ENCODE assay signal across 9 cellular contexts in genomic region chr12:8065991-8066594, GRCh38. TPM values are rescaled to one million over a fixed set of nuclear protein-coding genes. Genes with fewer than 3 reads are reported as not detected.
DNase-seq lines count a peak whose midpoint lies in the region; ATAC-seq, FAIRE-seq and TF ChIP-seq lines count a peak whose summit lies in the region.
"Had no signal": no experiment of that assay in that cellular context is flagged by ENCODE, and none has a peak within 500 bp of the region (broad histone marks: within the 10 kb centered on the region; RNA-seq: fewer than 3 reads in every experiment).

Gene C3AR1 (minus strand): TSS chr12:8066359. CDS start chr12:8060185, 6,174 bp downstream.

- RAD21 ChIA-PET in GM12878 (lab: Charles Lee; ENCODE audit: unreplicated experiment): interaction anchor here (1.0 kb wide), 1 partner anchor 17 kb away, joined by 4 read pairs; the partner anchor contains the start of gene NECAP1

- POLR2A ChIA-PET in GM12878 (lab: Charles Lee): interaction anchor here (1.1 kb wide), 1 partner anchor 11 kb away, joined by 4 read pairs; no protein-coding TSS in a partner anchor
- POLR2A ChIA-PET in RWPE1 (lab: Yijun Ruan, JAX; ENCODE audit: low non-redundant PET): no interaction called here

- H4K20me1 ChIP-seq in GM12878 (ENCODE audit: control insufficient read depth, insufficient read depth): no peaks in the 10 kb centered on the region

- FAIRE-seq in GM12878 (lab: Jason Lieb, UNC): peak; percentile 71
- FAIRE-seq: H1 had no signal

- H3K27ac ChIP-seq in SJSA1 (peak within 1 kb of the TSS; percentile 26), GM12878 (ENCODE audit: control insufficient read depth, insufficient read depth) (no peak within 1 kb of the TSS), right lobe of liver (peak within 1 kb of the TSS in 2 of 3 donors; percentile 20 to 42), transverse colon (peak within 1 kb of the TSS; percentile 31 to 73 (median 58)), RWPE1 (no peak within 1 kb of the TSS)

- no peaks in the 10 kb centered on the region for H3K27me3 ChIP-seq in SJSA1 (replicated peaks)
- no peaks in the 10 kb centered on the region for H3K27me3 ChIP-seq in GM12878 (replicated peaks in 1 of 2; ENCODE audit: control insufficient read depth in 2 of 2, insufficient read depth in 2 of 2, low read length in 1 of 2)
- no peaks in the 10 kb centered on the region for H3K27me3 ChIP-seq in right lobe of liver
- no peaks in the 10 kb centered on the region for H3K27me3 ChIP-seq in transverse colon

- no TSS peak for BruUV-seq in GM12878 (replicated peaks; lab: Mats Ljungman, UMichigan)

- DNase-seq in Daoy (ENCODE audit: low read depth): peak; percentile 70
- DNase-seq in SJSA1 (ENCODE audit: low read depth in 1 of 2, low spot score in 2 of 2): peak in 1 of 2 experiments; percentile 70
- DNase-seq in GM12878 (ENCODE audit: low read depth, low spot score): no peak
- no peak for DNase-seq in right lobe of liver
- peak; percentile 44 for DNase-seq in transverse colon
- DNase-seq in RWPE1 (ENCODE audit: low spot score): no peak

- 0% methylated on average over 2 of the region's 2 CpGs for WGBS in GM12878 (ENCODE audit: insufficient coverage, insufficient replicate concordance, low lambda C conversion rate, missing lambda C conversion rate)
- 24% methylated on average over 2 of the region's 2 CpGs for whole genome bisulfite sequencing in right lobe of liver (ENCODE audit: insufficient coverage, low coverage, low lambda C conversion rate, missing lambda C conversion rate)
- WGBS in transverse colon (ENCODE audit: low coverage in 1 of 2), 2 donors: 56 to 69% methylated on average over 2 of the region's 2 CpGs

- SMC1A ChIA-PET in GM12878 (lab: Charles Lee; ENCODE audit: uncharacterized antibody, unreplicated experiment): interaction anchor here (1.1 kb wide), 1 partner anchor 17 kb away, joined by 5 read pairs; the partner anchor contains the start of gene NECAP1

- no peaks in the 10 kb centered on the region for H3K79me2 ChIP-seq in GM12878 (ENCODE audit: control insufficient read depth, insufficient read depth, low read length)

- TF ChIP-seq RAD21 in GM12878 (IDR thresholded peaks at IDR 0.05; ENCODE audit: insufficient read depth, low read depth, low read length): no peak

- TF ChIP-seq POLR2A in GM12878 (IDR thresholded peaks at IDR 0.05; ENCODE audit: low read depth, low read length) (no peak), right lobe of liver (IDR thresholded peaks at IDR 0.05) (peak; percentile 68), transverse colon (IDR thresholded peaks at IDR 0.05) (peak; percentile 71)

- H3K4me3 ChIP-seq in SJSA1 (no peak within 1 kb of the TSS), GM12878 (no peak within 1 kb of the TSS), right lobe of liver (peak within 1 kb of the TSS in 1 of 3 donors; percentile 11), transverse colon (peak within 1 kb of the TSS in 1 of 4 donors; percentile 25)

- peak; percentile 53 for ATAC-seq in HG02759 (IDR thresholded peaks at IDR 0.05; ENCODE audit: unreplicated experiment)
- peak; percentile 94 for ATAC-seq in GM12878
- peak; percentile 63 to 90 (median 84) for ATAC-seq in right lobe of liver
- no peak for ATAC-seq in HG02610 (IDR thresholded peaks at IDR 0.05; ENCODE audit: unreplicated experiment)

- no peak within 1 kb of the TSS for H3K9ac ChIP-seq in GM12878 (ENCODE audit: control insufficient read depth, insufficient read depth, low read length)

- H2AFZ ChIP-seq in GM12878 (ENCODE audit: control insufficient read depth, low read depth, low read length): no peak within 1 kb of the TSS

- peak within 1 kb of the TSS; percentile 56 for H3K4me2 ChIP-seq in GM12878 (ENCODE audit: control insufficient read depth, insufficient read depth)

- in situ Hi-C loops in GM12878 (cut with MboI) (no loop called here), transverse colon (cut with MboI; ENCODE audit: low pct_ligation_motif_present in 1 of 4, low pct_unique_long_range_greater_than_20kb in 1 of 4, low sequenced_read_pairs in 3 of 4) (no loop called here)

- intact Hi-C loops in GM12878 (cut with micrococcal nuclease; ENCODE audit: unreplicated experiment): no loop called here
- intact Hi-C loops in right lobe of liver (cut with DNase I): no loop called here
- intact Hi-C loops in transverse colon (cut with DNase I; ENCODE audit: low total_unique reads): no loop called here

- no peaks in the 10 kb centered on the region for H3K36me3 ChIP-seq in SJSA1
- no peaks in the 10 kb centered on the region for H3K36me3 ChIP-seq in GM12878 (ENCODE audit: control insufficient read depth in 2 of 2, insufficient read depth in 2 of 2, low read length in 1 of 2)
- no peaks in the 10 kb centered on the region for H3K36me3 ChIP-seq in right lobe of liver
- H3K36me3 ChIP-seq in transverse colon: no peaks in the 10 kb centered on the region

- H3K4me1 ChIP-seq in SJSA1 (replicated peaks): peaks cover 12% of the 10 kb centered on the region
- H3K4me1 ChIP-seq in GM12878 (ENCODE audit: control insufficient read depth, insufficient read depth, low read length): peaks cover 5% of the 10 kb centered on the region; the same call in 1 of the 2 replicates
- no peaks in the 10 kb centered on the region for H3K4me1 ChIP-seq in right lobe of liver
- H3K4me1 ChIP-seq in transverse colon: no peaks in the 10 kb centered on the region

- TF ChIP-seq CTCF in GM12878 (IDR thresholded peaks at IDR 0.05 in 2 of 3, conservative IDR thresholded peaks at IDR 0.05 in 1 of 3; ENCODE audit: control insufficient read depth in 2 of 3, extremely low read depth in 1 of 3, insufficient read depth in 1 of 3, low read depth in 3 of 3, low read length in 3 of 3) (no peak), right lobe of liver (IDR thresholded peaks at IDR 0.05) (no peak), transverse colon (IDR thresholded peaks at IDR 0.05) (no peak), RWPE1 (conservative IDR thresholded peaks at IDR 0.05; ENCODE audit: low read depth) (no peak)

- H3K9me3 ChIP-seq in SJSA1 (replicated peaks) (no peaks in the 10 kb centered on the region), GM12878 (replicated peaks; ENCODE audit: control insufficient read depth, insufficient read depth, low read length) (no peaks in the 10 kb centered on the region), right lobe of liver (no peaks in the 10 kb centered on the region), transverse colon (no peaks in the 10 kb centered on the region)

- CTCF ChIA-PET in GM12878 (lab: Yijun Ruan, JAX) (interaction anchor here (0.7 to 2.1 kb wide), 2 partner anchors 13 to 21 kb away, joined by 3 to 5 read pairs; no protein-coding TSS in a partner anchor), RWPE1 (lab: Yijun Ruan, JAX) (no interaction called here)

- TF ChIP-seq EP300 in GM12878 (IDR thresholded peaks at IDR 0.05; ENCODE audit: borderline replicate concordance in 1 of 2, control insufficient read depth in 1 of 2, low read depth in 2 of 2, low read length in 2 of 2) (no peak), transverse colon (IDR thresholded peaks at IDR 0.05; ENCODE audit: low read depth) (no peak)

TF ChIP-seq in GM12878, 131 proteins besides CTCF, POLR2A, EP300 and RAD21 (continues in another document):
- TF ChIP-seq CHD1 (IDR thresholded peaks at IDR 0.05; ENCODE audit: low read depth, low read length): no peak
- 0 out of 2 replicates have a peak, but pooled peaks have one; percentile 20 for TF ChIP-seq CREB1 (IDR thresholded peaks at IDR 0.05; ENCODE audit: low read depth)
- peak; percentile 67 for TF ChIP-seq RUNX3 (IDR thresholded peaks at IDR 0.05; ENCODE audit: low read length)
- TF ChIP-seq JUNB (IDR thresholded peaks at IDR 0.05): peak; percentile 67
- peak; percentile 42 for TF ChIP-seq IKZF1 (conservative IDR thresholded peaks at IDR 0.05)
- no peak for TF ChIP-seq SUZ12 (IDR thresholded peaks at IDR 0.05; ENCODE audit: unreplicated experiment)
- TF ChIP-seq ETV6 (conservative IDR thresholded peaks at IDR 0.05 in 1 of 2, IDR thresholded peaks at IDR 0.05 in 1 of 2; ENCODE audit: borderline replicate concordance in 1 of 2, low read depth in 1 of 2): peak in 1 of 2 experiments; percentile 63; a peak in 1 of 4 replicates
- TF ChIP-seq TCF3 (IDR thresholded peaks at IDR 0.05; ENCODE audit: borderline replicate concordance, insufficient read depth, low read depth, low read length): no peak
- 0 out of 2 replicates have a peak, but pooled peaks have one; percentile 23 for TF ChIP-seq NFIC (IDR thresholded peaks at IDR 0.05; ENCODE audit: low read depth, low read length)
- peak; percentile 70 to 76 for TF ChIP-seq IKZF2 (IDR thresholded peaks at IDR 0.05)
- no peak for TF ChIP-seq NR2C2 (IDR thresholded peaks at IDR 0.05; ENCODE audit: borderline replicate concordance, control insufficient read depth, insufficient read length, low read depth)
- peak; percentile 55 for TF ChIP-seq EED (IDR thresholded peaks at IDR 0.05; ENCODE audit: low read depth)
- no peak for TF ChIP-seq MXI1 (IDR thresholded peaks at IDR 0.05; ENCODE audit: low read depth, low read length)
- no peak for TF ChIP-seq ATF7 (IDR thresholded peaks at IDR 0.05; ENCODE audit: low read depth)

RNA-seq across cellular contexts. Expression of gene C3AR1, which starts in this region (rescaled TPM):
- 0.40 and 0.57 TPM in 2 replicates for total RNA-seq in Daoy (2014; rRNA removed; shearing (Covaris generic))
- total RNA-seq in SJSA1 (2014; rRNA removed; shearing (Covaris generic)): 0.13 and 1.9 TPM in 2 replicates
- not detected in 2 replicates for total RNA-seq in GM12878 (2013; cell fraction: nucleolus; rRNA removed)
- total RNA-seq in GM12878 (2014; rRNA removed): not detected in 2 replicates
- total RNA-seq in GM12878 (2014; rRNA removed; fragmentation: Illumina TruSeq; extraction: Trizol): not detected in 2 replicates
- total RNA-seq in GM12878 (2021): 0.10 and 0.19 TPM in 2 replicates
- polyA plus RNA-seq in GM12878 (2011; ENCODE audit: low read depth): not detected
- polyA plus RNA-seq in GM12878 (2011; rRNA removed): not detected in 2 replicates
- polyA plus RNA-seq in GM12878 (2011; cell fraction: cytosol; rRNA removed): not detected in 2 replicates
- polyA plus RNA-seq in GM12878 (2011; cell fraction: nucleus; rRNA removed): not detected in 2 replicates
- 0.08 TPM in 1 of 2 replicates, not detected in the other for polyA plus RNA-seq in GM12878 (2012)
- 0.10 TPM in 1 of 2 replicates, not detected in the other for polyA plus RNA-seq in GM12878 (2014; fragmentation: Illumina TruSeq; extraction: Trizol)
- polyA plus RNA-seq in GM12878 (2014; fragmentation: Nextera tagmentation; extraction: Ambion mirVana): under 1 TPM in 1 of 2 experiments, not detected in 1; 0.19 TPM
- polyA plus RNA-seq in GM12878 (2014; rRNA removed): 0.10 and 0.42 TPM in 2 replicates
- polyA plus RNA-seq in GM12878 (2016; fragmentation: Nextera tagmentation; extraction: Ambion mirVana): under 1 TPM in 1 of 2 experiments, not detected in 1; 0.08 TPM
- not detected in 2 replicates for polyA minus RNA-seq in GM12878 (2011; rRNA and poly(A)+ RNA removed)
- polyA minus RNA-seq in GM12878 (2011; cell fraction: cytosol; rRNA and poly(A)+ RNA removed): not detected in 2 replicates
- polyA minus RNA-seq in GM12878 (2011; cell fraction: nucleus; rRNA and poly(A)+ RNA removed): not detected in 2 replicates
- total RNA-seq in right lobe of liver: 10 to 100 TPM in 1 of 6 experiments, 1 to 10 TPM in 5; 2.0 to 11.9 (median 3.8) TPM
- total RNA-seq in transverse colon: 1 to 10 TPM; 2.4 to 9.4 (median 3.6) TPM
- total RNA-seq: H1 had no signal
- polyA plus RNA-seq: H1 had no signal

Comparison
In these comparisons a context has a peak if more than half of its experiments do, and no peak if none do; other contexts are left out.
1. Peak in DNase-seq in Daoy; RNA of the gene not detected or under 1 TPM.
2. Peak in ATAC-seq and H3K4me2 ChIP-seq in GM12878; RNA of the gene not detected or under 1 TPM.
3. H3K27ac ChIP-seq: peak in SJSA1 (single experiment), right lobe of liver (2 of 3) and transverse colon (4 of 4); none in GM12878 (single experiment) and RWPE1 (single experiment).